Comparison of ENCODE assay signal across 20 cellular contexts in the genomic region with DNA sequence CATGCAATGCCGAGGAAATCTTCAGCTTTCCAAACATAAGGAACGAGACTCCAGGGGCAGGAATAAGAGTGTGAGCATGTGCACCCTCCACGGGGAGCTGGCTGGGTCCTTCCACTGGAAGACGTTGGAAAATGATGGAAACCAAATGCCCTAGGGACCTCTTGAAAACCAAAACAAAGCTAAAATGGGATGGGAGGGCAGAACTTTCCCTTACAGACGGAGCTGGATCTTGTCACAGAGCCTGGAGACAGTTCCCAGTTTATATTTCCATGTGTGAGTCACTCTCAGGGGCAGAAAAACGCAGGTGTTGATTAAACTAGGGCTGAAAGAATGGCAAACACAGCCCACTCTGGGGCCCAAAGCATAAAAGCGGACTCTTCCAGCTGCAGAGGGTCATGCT. TPM values are rescaled to one million over a fixed set of nuclear protein-coding genes. Genes with fewer than 3 reads are reported as not detected.
DNase-seq lines count a peak whose midpoint lies in the region; ATAC-seq, FAIRE-seq and TF ChIP-seq lines count a peak whose summit lies in the region.
"Had no signal": no experiment of that assay in that cellular context is flagged by ENCODE, and none has a peak within 500 bp of the region (broad histone marks: within the 10 kb centered on the region; RNA-seq: fewer than 3 reads in every experiment).

No MANE protein-coding gene starts in this region.

- ATAC-seq in GM18867 (IDR thresholded peaks at IDR 0.05; ENCODE audit: unreplicated experiment) = no peak
- ATAC-seq: natural killer cell treated with Interleukin-12 subunit alpha and Interleukin-12 subunit beta and Interleukin-15 and Interleukin-18, amount 100 ng/mL, for 72 hours had no signal

- H3K9me3 ChIP-seq in HEK293 (ENCODE audit: control insufficient read depth, insufficient read depth, low read depth, low read length) (no peaks in the 10 kb centered on the region), muscle layer of colon (ENCODE audit: low read length) (no peaks in the 10 kb centered on the region)
- H3K9me3 ChIP-seq: vagina had no signal

- POLR2A ChIA-PET in HEK293 (lab: Yijun Ruan, JAX) = interaction anchor here (1.2 kb wide), 2 partner anchors 11 to 19 kb away, joined by 3 read pairs; no protein-coding TSS in a partner anchor

- H3K4me3 Mint-ChIP-seq in progenitor cell of endocrine pancreas (ENCODE audit: low read depth) = no peak overlapping the region
- H3K4me3 Mint-ChIP-seq: activated CD4-positive, alpha-beta T cell treated with anti-CD3 and anti-CD28 coated beads, Interleukin-2, amount 10 ng/mL, durations not matched to agents 24 days and 14 days; CD8-positive, alpha-beta memory T cell; natural killer cell treated with Interleukin-12 subunit alpha and Interleukin-12 subunit beta and Interleukin-15 and Interleukin-18, amount 100 ng/mL, for 72 hours had no signal

- CTCF ChIA-PET in HEK293 (lab: Yijun Ruan, JAX) = interaction anchor here (0.7 to 1.6 kb wide), 2 partner anchors 15 to 41 kb away, joined by 4 to 6 read pairs; no protein-coding TSS in a partner anchor

- peaks cover 18% of the 10 kb centered on the region for H3K27me3 Mint-ChIP-seq in progenitor cell of endocrine pancreas

- H3K27ac Mint-ChIP-seq in progenitor cell of endocrine pancreas = no peak overlapping the region
- H3K27ac Mint-ChIP-seq: activated CD4-positive, alpha-beta T cell treated with anti-CD3 and anti-CD28 coated beads, Interleukin-2, amount 10 ng/mL, durations not matched to agents 24 days and 14 days; CD8-positive, alpha-beta memory T cell; natural killer cell treated with Interleukin-12 subunit alpha and Interleukin-12 subunit beta and Interleukin-15 and Interleukin-18, amount 100 ng/mL, for 72 hours had no signal

- H3K36me3 ChIP-seq in HEK293 (ENCODE audit: control insufficient read depth in 2 of 2, insufficient read depth in 1 of 2, low read length in 2 of 2) (no peaks in the 10 kb centered on the region), bronchial epithelial cell (ENCODE audit: control insufficient read depth, insufficient read depth, low read length) (no peaks in the 10 kb centered on the region), muscle layer of colon (ENCODE audit: insufficient read depth, low read length) (no peaks in the 10 kb centered on the region)
- H3K36me3 ChIP-seq: cardiac muscle cell, vagina had no signal

- FAIRE-seq in bronchial epithelial cell (lab: Jason Lieb, UNC) = peak; percentile 43
- FAIRE-seq: small intestine had no signal

- peak; percentile 24 for DNase-seq in A172 (ENCODE audit: low spot score)
- DNase-seq in bronchial epithelial cell (ENCODE audit: low read depth) = no peak
- DNase-seq in NCI-H2081 (lab: John Stamatoyannopoulos, UW) = no peak
- no peak for DNase-seq in progenitor cell of endocrine pancreas (ENCODE audit: low spot score, unreplicated experiment)
- DNase-seq in NCI-H1092 (lab: John Stamatoyannopoulos, UW) = no peak
- DNase-seq: activated CD4-positive, alpha-beta T cell treated with anti-CD3 and anti-CD28 coated beads, Interleukin-2, amount 10 ng/mL, durations not matched to agents 24 days and 14 days; CD8-positive, alpha-beta memory T cell; DND-41; mammary epithelial cell; NCI-H2029; NCI-H524 treated with DMSO at 0.1 percent for 48 hours; small intestine; stimulated activated CD4-positive, alpha-beta T cell treated with anti-CD3 and anti-CD28 coated beads, Interleukin-4, amount 100 ng/mL, for 4 hours; T-helper 1 cell had no signal

- TF ChIP-seq CTCF in HEK293 (tag by site-specific recombination; IDR thresholded peaks at IDR 0.05) = no peak
- no peak for TF ChIP-seq CTCF in bronchial epithelial cell (IDR thresholded peaks at IDR 0.05; ENCODE audit: insufficient read depth, low read length, severe bottlenecking)
- no peak for TF ChIP-seq CTCF in progenitor cell of endocrine pancreas (IDR thresholded peaks at IDR 0.05; ENCODE audit: unreplicated experiment)

- peaks cover 2% of the 10 kb centered on the region for H3K4me1 Mint-ChIP-seq in progenitor cell of endocrine pancreas (ENCODE audit: low read depth)
- H3K4me1 Mint-ChIP-seq: activated CD4-positive, alpha-beta T cell treated with anti-CD3 and anti-CD28 coated beads, Interleukin-2, amount 10 ng/mL, durations not matched to agents 24 days and 14 days; CD8-positive, alpha-beta memory T cell had no signal

- no peaks in the 10 kb centered on the region for H3K9me3 Mint-ChIP-seq in progenitor cell of endocrine pancreas (ENCODE audit: low read depth)
- H3K9me3 Mint-ChIP-seq: activated CD4-positive, alpha-beta T cell treated with anti-CD3 and anti-CD28 coated beads, Interleukin-2, amount 10 ng/mL, durations not matched to agents 24 days and 14 days; CD8-positive, alpha-beta memory T cell; natural killer cell treated with Interleukin-12 subunit alpha and Interleukin-12 subunit beta and Interleukin-15 and Interleukin-18, amount 100 ng/mL, for 72 hours had no signal

- H3K4me3 ChIP-seq in HEK293 (ENCODE audit: low read depth, low read length) = no peak overlapping the region
- H3K4me3 ChIP-seq in bronchial epithelial cell (ENCODE audit: low read depth, low read length) = no peak overlapping the region
- no peak overlapping the region for H3K4me3 ChIP-seq in muscle layer of colon (ENCODE audit: low read depth in 1 of 2, low read length in 2 of 2)
- H3K4me3 ChIP-seq: cardiac muscle cell, vagina had no signal

- H3K36me3 Mint-ChIP-seq in progenitor cell of endocrine pancreas (ENCODE audit: insufficient read depth) = no peaks in the 10 kb centered on the region
- H3K36me3 Mint-ChIP-seq: CD8-positive, alpha-beta memory T cell; natural killer cell treated with Interleukin-12 subunit alpha and Interleukin-12 subunit beta and Interleukin-15 and Interleukin-18, amount 100 ng/mL, for 72 hours had no signal

- H3K9ac ChIP-seq in muscle layer of colon (ENCODE audit: low read length) = no peak overlapping the region

- H3K4me1 ChIP-seq in HEK293 (ENCODE audit: control insufficient read depth, insufficient read depth, low read length) = no peaks in the 10 kb centered on the region
- H3K4me1 ChIP-seq in muscle layer of colon (ENCODE audit: insufficient read depth, low read length) = peaks cover 38% of the 10 kb centered on the region
- H3K4me1 ChIP-seq: vagina had no signal

- H3K27ac ChIP-seq in HEK293 (ENCODE audit: extremely low read depth, low read depth, low read length) (no peak overlapping the region), muscle layer of colon (ENCODE audit: low read depth, low read length) (peak overlapping the region; percentile 16)
- H3K27ac ChIP-seq: cardiac muscle cell, vagina had no signal

- H3K27me3 ChIP-seq in bronchial epithelial cell (ENCODE audit: control insufficient read depth, insufficient read depth, low read length) (peaks cover 6% of the 10 kb centered on the region), muscle layer of colon (ENCODE audit: control insufficient read depth in 1 of 2, insufficient read depth in 2 of 2, low read length in 2 of 2) (no peaks in the 10 kb centered on the region)
- H3K27me3 ChIP-seq: cardiac muscle cell, vagina had no signal

TF ChIP-seq in HEK293, 187 proteins besides CTCF, POLR2A, EP300 and RAD21:
- TF ChIP-seq SP7 (tag by site-specific recombination; IDR thresholded peaks at IDR 0.05) (no peak), ZNF394 (tag by site-specific recombination; IDR thresholded peaks at IDR 0.05; ENCODE audit: borderline replicate concordance) (no peak), BCL11A (tag by site-specific recombination; IDR thresholded peaks at IDR 0.05; ENCODE audit: low read depth) (no peak), ZFP69B (tag by site-specific recombination; IDR thresholded peaks at IDR 0.05) (peak; percentile 42; the same call in 1 of the 2 replicates)

RNA-seq across cellular contexts. Expression of gene DNAH17, which starts 34.4 kb away (rescaled TPM):
- total RNA-seq in A172 (2014; rRNA removed; shearing (Covaris generic)) = 0.02 and 0.16 TPM in 2 replicates
- total RNA-seq in bronchial epithelial cell = under 0.01 TPM in 1 of 2 replicates, not detected in the other
- total RNA-seq in progenitor cell of endocrine pancreas = 0.16 TPM in 1 of 2 replicates, not detected in the other
- total RNA-seq: cardiac muscle cell had no signal
